Comparison of ENCODE assay signal across 29 cellular contexts in the genomic region with DNA sequence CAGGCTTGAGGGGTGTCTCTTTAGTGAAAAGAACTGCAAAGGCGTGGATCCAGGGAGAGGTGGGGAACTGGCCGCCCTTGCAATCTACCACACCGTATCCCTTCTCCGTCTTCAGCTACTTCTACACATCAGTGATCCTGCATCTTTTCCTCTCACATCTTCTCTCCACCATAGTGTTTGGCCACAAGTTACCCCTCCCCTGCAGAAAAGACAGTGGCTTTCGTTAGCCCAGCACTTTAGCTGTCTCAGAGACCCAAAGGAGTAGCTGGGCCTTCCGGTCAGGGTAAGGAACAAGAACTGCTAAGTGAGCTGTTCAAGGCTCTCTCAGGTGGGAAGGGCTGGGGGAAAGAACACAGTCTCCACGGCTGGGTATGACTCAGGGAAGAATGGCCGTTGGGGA.
"Had no signal": no experiment of that assay in that cellular context is flagged by ENCODE, and none has a peak within 500 bp of the region (broad histone marks: within the 10 kb centered on the region; RNA-seq: fewer than 3 reads in every experiment).

No MANE protein-coding gene starts in this region.

- DNase-seq: naive thymus-derived CD4-positive, alpha-beta T cell; nephron progenitor cell; occipital lobe; ovary; posterior cingulate gyrus; psoas muscle; right cardiac atrium; right lobe of liver; sigmoid colon; small intestine; stimulated activated CD4-positive, alpha-beta T cell treated with anti-CD3 and anti-CD28 coated beads, Interleukin-15, amount 100 ng/mL, for 24 hours; stimulated activated CD4-positive, alpha-beta T cell treated with anti-CD3 and anti-CD28 coated beads, Interleukin-2, amount 100 ng/mL, for 24 hours; stimulated activated CD4-positive, alpha-beta T cell treated with anti-CD3 and anti-CD28 coated beads, Interleukin-2, amount 100 ng/mL, for 48 hours; stimulated activated CD4-positive, alpha-beta T cell treated with anti-CD3 and anti-CD28 coated beads, Interleukin-4, amount 100 ng/mL, for 24 hours; stimulated activated naive B cell treated with anti-CD40 and anti-IgM and Interleukin-4, amounts not matched to agents 10 μg/mL and 1 μg/mL and 100 μg/mL, for 72 hours; stimulated activated naive CD4-positive, alpha-beta T cell treated with Interleukin-2 at 50 U/mL for 16 hours; stomach; thyroid gland; upper lobe of right lung; uterus had no signal

- H3K9ac ChIP-seq: parathyroid adenoma had no signal

- H3K36me3 Mint-ChIP-seq: natural killer cell treated with Interleukin-12 subunit alpha and Interleukin-12 subunit beta and Interleukin-15 and Interleukin-18, amount 100 ng/mL, for 72 hours; stimulated activated effector memory CD8-positive, alpha-beta T cell treated with anti-CD3 and anti-CD28 coated beads, Interleukin-12 subunit alpha, Interleukin-12 subunit beta, amount 100 ng/mL, for 72 hours; type B pancreatic cell had no signal

- FAIRE-seq: small intestine had no signal

- H3K27ac ChIP-seq: ovary, parathyroid adenoma, psoas muscle, right lobe of liver, sigmoid colon, stomach, thoracic aorta, thyroid gland, tibial nerve, upper lobe of right lung, uterus had no signal

- H3K27ac Mint-ChIP-seq: naive thymus-derived CD4-positive, alpha-beta T cell; natural killer cell treated with Interleukin-12 subunit alpha and Interleukin-12 subunit beta and Interleukin-15 and Interleukin-18, amount 100 ng/mL, for 72 hours; nephron progenitor cell; progenitor cell of endocrine pancreas; stimulated activated effector memory CD8-positive, alpha-beta T cell treated with anti-CD3 and anti-CD28 coated beads, Interleukin-12 subunit alpha, Interleukin-12 subunit beta, amount 100 ng/mL, for 72 hours; stimulated activated naive B cell treated with anti-CD40 and anti-IgM and Interleukin-4, amounts not matched to agents 10 μg/mL and 1 μg/mL and 100 μg/mL, for 72 hours; stimulated activated naive CD8-positive, alpha-beta T cell treated with anti-CD3 and anti-CD28 coated beads, Interleukin-15, Interleukin-2, amounts not matched to agents 100 ng/mL and 50 ng/mL, for 24 hours; type B pancreatic cell had no signal

- H3K27me3 ChIP-seq: ovary, right lobe of liver, sigmoid colon, thyroid gland, tibial nerve, upper lobe of right lung, uterus had no signal

- H3K4me3 ChIP-seq: ovary, psoas muscle, right lobe of liver, sigmoid colon, stomach, thoracic aorta, thyroid gland, tibial nerve, upper lobe of right lung, uterus had no signal

- H3K4me1 Mint-ChIP-seq: naive thymus-derived CD4-positive, alpha-beta T cell; nephron progenitor cell; neural crest cell; stimulated activated effector memory CD8-positive, alpha-beta T cell treated with anti-CD3 and anti-CD28 coated beads, Interleukin-12 subunit alpha, Interleukin-12 subunit beta, amount 100 ng/mL, for 72 hours had no signal

- H3K9me3 ChIP-seq: ovary, psoas muscle, right lobe of liver, sigmoid colon, thoracic aorta, thyroid gland, tibial nerve, upper lobe of right lung, uterus had no signal

- H3K9me3 Mint-ChIP-seq: naive thymus-derived CD4-positive, alpha-beta T cell; natural killer cell treated with Interleukin-12 subunit alpha and Interleukin-12 subunit beta and Interleukin-15 and Interleukin-18, amount 100 ng/mL, for 72 hours; stimulated activated effector memory CD8-positive, alpha-beta T cell treated with anti-CD3 and anti-CD28 coated beads, Interleukin-12 subunit alpha, Interleukin-12 subunit beta, amount 100 ng/mL, for 72 hours; stimulated activated naive CD8-positive, alpha-beta T cell treated with anti-CD3 and anti-CD28 coated beads, Interleukin-15, Interleukin-2, amounts not matched to agents 100 ng/mL and 50 ng/mL, for 24 hours; type B pancreatic cell had no signal

- ATAC-seq: naive thymus-derived CD4-positive, alpha-beta T cell; natural killer cell treated with Interleukin-12 subunit alpha and Interleukin-12 subunit beta and Interleukin-15 and Interleukin-18, amount 100 ng/mL, for 72 hours; psoas muscle; right cardiac atrium; right lobe of liver; stimulated activated effector memory CD8-positive, alpha-beta T cell treated with anti-CD3 and anti-CD28 coated beads, Interleukin-12 subunit alpha, Interleukin-12 subunit beta, amount 100 ng/mL, for 72 hours; stimulated activated naive B cell treated with anti-CD40 and anti-IgM and Interleukin-4, amounts not matched to agents 10 μg/mL and 1 μg/mL and 100 μg/mL, for 72 hours; upper lobe of right lung had no signal

- H2AFZ ChIP-seq: parathyroid adenoma had no signal

- H3K36me3 ChIP-seq: ovary, right lobe of liver, sigmoid colon, stomach, thoracic aorta, thyroid gland, tibial nerve, upper lobe of right lung, uterus had no signal

- H3K4me3 Mint-ChIP-seq: naive thymus-derived CD4-positive, alpha-beta T cell; natural killer cell treated with Interleukin-12 subunit alpha and Interleukin-12 subunit beta and Interleukin-15 and Interleukin-18, amount 100 ng/mL, for 72 hours; nephron progenitor cell; neural crest cell; stimulated activated effector memory CD8-positive, alpha-beta T cell treated with anti-CD3 and anti-CD28 coated beads, Interleukin-12 subunit alpha, Interleukin-12 subunit beta, amount 100 ng/mL, for 72 hours; stimulated activated naive B cell treated with anti-CD40 and anti-IgM and Interleukin-4, amounts not matched to agents 10 μg/mL and 1 μg/mL and 100 μg/mL, for 72 hours; stimulated activated naive CD8-positive, alpha-beta T cell treated with anti-CD3 and anti-CD28 coated beads, Interleukin-15, Interleukin-2, amounts not matched to agents 100 ng/mL and 50 ng/mL, for 24 hours; type B pancreatic cell had no signal

- H3K4me1 ChIP-seq: parathyroid adenoma, psoas muscle, right lobe of liver, sigmoid colon, stomach, thyroid gland, tibial nerve, upper lobe of right lung, uterus had no signal
